Comparison of ENCODE assay signal across 10 cellular contexts in genomic region chr6:2900221-2900807, GRCh38. TPM values are rescaled to one million over a fixed set of nuclear protein-coding genes. Genes with fewer than 3 reads are reported as not detected.
DNase-seq lines count a peak whose midpoint lies in the region; ATAC-seq, FAIRE-seq and TF ChIP-seq lines count a peak whose summit lies in the region.
"Had no signal": no experiment of that assay in that cellular context is flagged by ENCODE, and none has a peak within 500 bp of the region (broad histone marks: within the 10 kb centered on the region; RNA-seq: fewer than 3 reads in every experiment).

No MANE protein-coding gene starts in this region.

- POLR2A ChIA-PET in CD4-positive, alpha-beta memory T cell (lab: Charles Lee; ENCODE audit: partially characterized antibody): interaction anchor here (1.0 to 5.9 kb wide), 13 partner anchors 9 to 135 kb away, joined by 3 to 55 read pairs (median 13); partner anchors contain the start of genes SERPINB1 and WRNIP1

- FAIRE-seq in GM12892 (lab: Jason Lieb, UNC): no peak

- no peaks in the 10 kb centered on the region for H3K9me3 Mint-ChIP-seq in CD4-positive, alpha-beta memory T cell
- H3K9me3 Mint-ChIP-seq in natural killer cell treated with Interleukin-12 subunit alpha and Interleukin-12 subunit beta and Interleukin-15 and Interleukin-18, amount 100 ng/mL, for 72 hours: no peaks in the 10 kb centered on the region

- H3K4me1 Mint-ChIP-seq in CD4-positive, alpha-beta memory T cell: peaks cover 45 to 69% (median 57%) of the 10 kb centered on the region in 4 donors
- H3K4me1 Mint-ChIP-seq in natural killer cell treated with Interleukin-12 subunit alpha and Interleukin-12 subunit beta and Interleukin-15 and Interleukin-18, amount 100 ng/mL, for 72 hours (ENCODE audit: low read depth in 2 of 2): peaks cover 53 to 59% of the 10 kb centered on the region in 2 donors

- H3K36me3 Mint-ChIP-seq in CD4-positive, alpha-beta memory T cell: peaks cover 53 to 65% of the 10 kb centered on the region in 2 donors
- peaks cover 38% of the 10 kb centered on the region for H3K36me3 Mint-ChIP-seq in natural killer cell treated with Interleukin-12 subunit alpha and Interleukin-12 subunit beta and Interleukin-15 and Interleukin-18, amount 100 ng/mL, for 72 hours

- H3K27me3 Mint-ChIP-seq in CD4-positive, alpha-beta memory T cell: no peaks in the 10 kb centered on the region
- H3K27me3 Mint-ChIP-seq in natural killer cell treated with Interleukin-12 subunit alpha and Interleukin-12 subunit beta and Interleukin-15 and Interleukin-18, amount 100 ng/mL, for 72 hours: no peaks in the 10 kb centered on the region

- DNase-seq in CD4-positive, alpha-beta memory T cell: peak in 2 of 5 donors; percentile 25 to 67
- DNase-seq in caudate nucleus (lab: John Stamatoyannopoulos, UW) (peak in 1 of 61 donors; percentile 20), GM12892 (ENCODE audit: insufficient read length) (no peak)
- DNase-seq in natural killer cell treated with Interleukin-12 subunit alpha and Interleukin-12 subunit beta and Interleukin-15 and Interleukin-18, amount 100 ng/mL, for 72 hours (ENCODE audit: low spot score): no peak
- DNase-seq: activated CD4-positive, CD25-positive, alpha-beta regulatory T cell; RPMI8226 had no signal

- no peak overlapping the region for H3K9ac ChIP-seq in HUES48 (ENCODE audit: low read depth, low read length)

- TF ChIP-seq POLR2A in GM12892 (IDR thresholded peaks at IDR 0.05; ENCODE audit: low read depth, low read length): no peak

- no peaks in the 10 kb centered on the region for H3K27me3 ChIP-seq in CD4-positive, alpha-beta memory T cell (ENCODE audit: insufficient read depth, low read length)
- no peaks in the 10 kb centered on the region for H3K27me3 ChIP-seq in HUES48 (ENCODE audit: control insufficient read depth, insufficient read depth, low read length)

- peaks cover 62% of the 10 kb centered on the region for H3K4me1 ChIP-seq in CD4-positive, alpha-beta memory T cell (ENCODE audit: insufficient read depth, low read length)
- H3K4me1 ChIP-seq in HUES48 (ENCODE audit: control insufficient read depth, insufficient read depth, low read length): peaks cover 7% of the 10 kb centered on the region; the same call in 1 of the 2 replicates

- H3K27ac ChIP-seq in CD4-positive, alpha-beta memory T cell (ENCODE audit: low read depth, low read length): peak overlapping the region; percentile 82
- no peak overlapping the region for H3K27ac ChIP-seq in HUES48 (ENCODE audit: low read depth, low read length)
- peak overlapping the region; percentile 25 for H3K27ac ChIP-seq in caudate nucleus (ENCODE audit: low read depth, low read length)

- H3K4me3 Mint-ChIP-seq in CD4-positive, alpha-beta memory T cell: peak overlapping the region; percentile 99 to 100 (median 99)
- peak overlapping the region; percentile 99 for H3K4me3 Mint-ChIP-seq in natural killer cell treated with Interleukin-12 subunit alpha and Interleukin-12 subunit beta and Interleukin-15 and Interleukin-18, amount 100 ng/mL, for 72 hours

- H3K9me3 ChIP-seq in CD4-positive, alpha-beta memory T cell (ENCODE audit: control insufficient read depth in 1 of 2, low read length in 2 of 2): no peaks in the 10 kb centered on the region
- no peaks in the 10 kb centered on the region for H3K9me3 ChIP-seq in HUES48 (ENCODE audit: control insufficient read depth, insufficient read depth, low read length)

- H3K4me3 ChIP-seq in CD4-positive, alpha-beta memory T cell (ENCODE audit: low read length in 2 of 2): peak overlapping the region; percentile 42 to 92
- H3K4me3 ChIP-seq in HUES48 (ENCODE audit: low read depth, low read length): peak overlapping the region; percentile 85; the same call in 1 of the 2 replicates

- ATAC-seq in natural killer cell treated with Interleukin-12 subunit alpha and Interleukin-12 subunit beta and Interleukin-15 and Interleukin-18, amount 100 ng/mL, for 72 hours: no peak
- ATAC-seq in GM18520 (IDR thresholded peaks at IDR 0.05; ENCODE audit: unreplicated experiment) (no peak), HG03571 (IDR thresholded peaks at IDR 0.05; ENCODE audit: unreplicated experiment) (no peak), HG03095 (IDR thresholded peaks at IDR 0.05; ENCODE audit: unreplicated experiment) (no peak)

- H3K27ac Mint-ChIP-seq in CD4-positive, alpha-beta memory T cell: peak overlapping the region; percentile 91 to 99 (median 98)
- peak overlapping the region; percentile 93 to 97 for H3K27ac Mint-ChIP-seq in natural killer cell treated with Interleukin-12 subunit alpha and Interleukin-12 subunit beta and Interleukin-15 and Interleukin-18, amount 100 ng/mL, for 72 hours

- intact Hi-C loops in CD4-positive, alpha-beta memory T cell (cut with micrococcal nuclease): no loop called here

- H3K36me3 ChIP-seq in CD4-positive, alpha-beta memory T cell (ENCODE audit: insufficient read depth, low read length): peaks cover 40% of the 10 kb centered on the region
- peaks cover 50% of the 10 kb centered on the region for H3K36me3 ChIP-seq in HUES48 (ENCODE audit: control insufficient read depth, insufficient read depth, low read length)

- CTCF ChIA-PET in CD4-positive, alpha-beta memory T cell (lab: Charles Lee; ENCODE audit: partially characterized antibody): interaction anchor here (0.6 to 11.0 kb wide), 10 partner anchors 8 to 187 kb away, joined by 3 to 135 read pairs (median 5); no protein-coding TSS in a partner anchor

RNA-seq across cellular contexts. Expression of gene SERPINB9, which starts 2.8 kb away (rescaled TPM):
- total RNA-seq in CD4-positive, alpha-beta memory T cell: 10 to 100 TPM; 83.2 to 88.5 TPM
- 10 to 100 TPM; 20.4 to 41.0 TPM for polyA plus RNA-seq in CD4-positive, alpha-beta memory T cell
- total RNA-seq in natural killer cell treated with Interleukin-12 subunit alpha and Interleukin-12 subunit beta and Interleukin-15 and Interleukin-18, amount 100 ng/mL, for 72 hours: 100 to 1,000 TPM in 1 of 2 donors, 10 to 100 TPM in 1; 59.0 to 159 TPM
- 13.7 TPM for polyA plus RNA-seq in GM12892 (2012; ENCODE audit: missing spikeins)

RNA-seq across cellular contexts. Expression of gene SERPINB1, which starts 58.7 kb away (rescaled TPM):
- 10 to 100 TPM; 56.7 to 58.0 TPM for total RNA-seq in CD4-positive, alpha-beta memory T cell
- 100 to 1,000 TPM; 126 to 159 TPM for polyA plus RNA-seq in CD4-positive, alpha-beta memory T cell
- 100 to 1,000 TPM; 103 to 275 TPM for total RNA-seq in natural killer cell treated with Interleukin-12 subunit alpha and Interleukin-12 subunit beta and Interleukin-15 and Interleukin-18, amount 100 ng/mL, for 72 hours
- 7.5 TPM for polyA plus RNA-seq in GM12892 (2012; ENCODE audit: missing spikeins)
